1 cellular context compared by ENCODE assay signal in genomic region chr12:107364875-107365518, GRCh38.
TF ChIP-seq lines count a peak whose summit lies in the region.

No MANE protein-coding gene starts in this region.

TF ChIP-seq in HepG2, 621 proteins besides CTCF, POLR2A, EP300 and RAD21 (continued from another document and continues in another):
- TF ChIP-seq ZNF687 (CRISPR knock-in tag; IDR thresholded peaks at IDR 0.05) (no peak), ZMYM2 (CRISPR knock-in tag; IDR thresholded peaks at IDR 0.05) (no peak), RXRA (CRISPR knock-in tag; IDR thresholded peaks at IDR 0.05) (peak; percentile 50; the same call in 1 of the 2 replicates), MTERF4 (CRISPR knock-in tag; IDR thresholded peaks at IDR 0.05) (no peak), ZSCAN21 (CRISPR knock-in tag; IDR thresholded peaks at IDR 0.05; ENCODE audit: borderline replicate concordance) (peak; percentile 60; the same call in 1 of the 2 replicates), IRF9 (CRISPR knock-in tag; IDR thresholded peaks at IDR 0.05; ENCODE audit: borderline replicate concordance) (no peak), ZNF124 (CRISPR knock-in tag; IDR thresholded peaks at IDR 0.05) (no peak), MAF1 (CRISPR knock-in tag; IDR thresholded peaks at IDR 0.05; ENCODE audit: borderline replicate concordance) (no peak), ZNF337 (CRISPR knock-in tag; IDR thresholded peaks at IDR 0.05; ENCODE audit: borderline replicate concordance, low read depth) (no peak), CENPX (CRISPR knock-in tag; IDR thresholded peaks at IDR 0.05) (no peak), ZNF510 (CRISPR knock-in tag; IDR thresholded peaks at IDR 0.05; ENCODE audit: low read depth) (no peak), STAT5B (CRISPR knock-in tag; IDR thresholded peaks at IDR 0.05) (no peak), ZNF275 (CRISPR knock-in tag; IDR thresholded peaks at IDR 0.05; ENCODE audit: borderline replicate concordance) (no peak), TCF7 (IDR thresholded peaks at IDR 0.05; ENCODE audit: low read depth) (peak; percentile 40; the same call in 1 of the 2 replicates), NR2C2 (CRISPR knock-in tag; IDR thresholded peaks at IDR 0.05; ENCODE audit: borderline replicate concordance) (no peak), HOXA5 (CRISPR knock-in tag; IDR thresholded peaks at IDR 0.05) (no peak), FOXA1 (IDR thresholded peaks at IDR 0.05) (no peak), FOXA1 (CRISPR knock-in tag; IDR thresholded peaks at IDR 0.05) (peak; percentile 58; the same call in 1 of the 2 replicates), KDM5B (CRISPR knock-in tag; IDR thresholded peaks at IDR 0.05; ENCODE audit: borderline replicate concordance) (no peak), ZBTB14 (CRISPR knock-in tag; IDR thresholded peaks at IDR 0.05) (no peak), RARA (CRISPR knock-in tag; IDR thresholded peaks at IDR 0.05) (peak; percentile 79), KLF13 (CRISPR knock-in tag; IDR thresholded peaks at IDR 0.05) (no peak), ZNF564 (CRISPR knock-in tag; IDR thresholded peaks at IDR 0.05) (no peak), GFI1 (CRISPR knock-in tag; IDR thresholded peaks at IDR 0.05; ENCODE audit: borderline replicate concordance) (no peak), SPEN (CRISPR knock-in tag; IDR thresholded peaks at IDR 0.05; ENCODE audit: low read depth) (no peak), ZNF674 (CRISPR knock-in tag; IDR thresholded peaks at IDR 0.05; ENCODE audit: low read depth) (no peak), BRF2 (CRISPR knock-in tag; IDR thresholded peaks at IDR 0.05) (no peak), SMC3 (IDR thresholded peaks at IDR 0.05; ENCODE audit: low read length) (no peak), ZFP37 (CRISPR knock-in tag; IDR thresholded peaks at IDR 0.05; ENCODE audit: borderline replicate concordance) (no peak), AHR (CRISPR knock-in tag; IDR thresholded peaks at IDR 0.05) (no peak), NFIC (IDR thresholded peaks at IDR 0.05; ENCODE audit: low read length) (no peak), SCMH1 (CRISPR knock-in tag; IDR thresholded peaks at IDR 0.05; ENCODE audit: borderline replicate concordance) (no peak), MLX (CRISPR knock-in tag; IDR thresholded peaks at IDR 0.05) (no peak), RXRB (CRISPR knock-in tag; IDR thresholded peaks at IDR 0.05; ENCODE audit: borderline replicate concordance) (peak; percentile 78), MZF1 (CRISPR knock-in tag; IDR thresholded peaks at IDR 0.05; ENCODE audit: borderline replicate concordance) (no peak), MED1 (CRISPR knock-in tag; IDR thresholded peaks at IDR 0.05) (no peak), FOXA3 (CRISPR knock-in tag; IDR thresholded peaks at IDR 0.05) (peak; percentile 41; the same call in 1 of the 2 replicates), GLMP (CRISPR knock-in tag; IDR thresholded peaks at IDR 0.05; ENCODE audit: borderline replicate concordance) (no peak), SIX4 (CRISPR knock-in tag; IDR thresholded peaks at IDR 0.05) (no peak), ATM (IDR thresholded peaks at IDR 0.05; ENCODE audit: borderline replicate concordance) (no peak), FOXP4 (CRISPR knock-in tag; IDR thresholded peaks at IDR 0.05) (0 out of 2 replicates have a peak, but pooled peaks have one; percentile 16), ELK4 (CRISPR knock-in tag; IDR thresholded peaks at IDR 0.05; ENCODE audit: borderline replicate concordance) (no peak), ZNF280B (CRISPR knock-in tag; IDR thresholded peaks at IDR 0.05; ENCODE audit: borderline replicate concordance) (no peak), MED13 (CRISPR knock-in tag; IDR thresholded peaks at IDR 0.05) (no peak), PPARG (CRISPR knock-in tag; conservative IDR thresholded peaks at IDR 0.05) (0 out of 2 replicates have a peak, but pooled peaks have one; percentile 23), SP2 (CRISPR knock-in tag; IDR thresholded peaks at IDR 0.05) (no peak), ZBTB25 (CRISPR knock-in tag; IDR thresholded peaks at IDR 0.05) (no peak), XRCC5 (optimal IDR thresholded peaks at IDR 0.05; ENCODE audit: low read length) (no peak), TBX2 (CRISPR knock-in tag; IDR thresholded peaks at IDR 0.05; ENCODE audit: borderline replicate concordance) (0 out of 2 replicates have a peak, but pooled peaks have one; percentile 26), HMGA1 (CRISPR knock-in tag; conservative IDR thresholded peaks at IDR 0.05) (no peak), LCORL (IDR thresholded peaks at IDR 0.05) (no peak), LCORL (CRISPR knock-in tag; IDR thresholded peaks at IDR 0.05) (peak; percentile 55; the same call in 1 of the 2 replicates)
